Comparison of ENCODE assay signal across 9 cellular contexts in the genomic region with DNA sequence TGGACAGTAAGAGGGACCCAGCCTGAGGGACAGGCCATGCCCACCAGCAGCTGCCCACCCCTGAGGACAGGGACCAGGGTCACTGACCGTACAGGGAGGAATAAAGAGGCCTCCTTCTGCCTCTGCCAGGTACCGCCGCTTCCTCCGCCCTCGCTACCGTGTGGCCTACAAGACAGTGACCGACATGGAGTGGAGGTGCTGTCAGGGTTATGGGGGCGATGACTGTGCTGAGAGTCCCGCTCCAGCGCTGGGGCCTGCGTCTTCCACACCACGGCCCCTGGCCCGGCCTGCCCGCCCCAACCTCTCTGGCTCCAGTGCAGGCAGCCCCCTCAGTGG. TPM values are rescaled to one million over a fixed set of nuclear protein-coding genes. Genes with fewer than 3 reads are reported as not detected.
DNase-seq lines count a peak whose midpoint lies in the region; ATAC-seq and TF ChIP-seq lines count a peak whose summit lies in the region.
"Had no signal": no experiment of that assay in that cellular context is flagged by ENCODE, and none has a peak within 500 bp of the region (broad histone marks: within the 10 kb centered on the region; RNA-seq: fewer than 3 reads in every experiment).

No MANE protein-coding gene starts in this region.

- no peak overlapping the region for H2AFZ ChIP-seq in fibroblast of lung (ENCODE audit: low read length)

- H3K4me1 Mint-ChIP-seq in CD4-positive, alpha-beta memory T cell = peaks cover 17 to 42% (median 32%) of the 10 kb centered on the region in 4 donors
- H3K4me1 Mint-ChIP-seq in T-cell = peaks cover 30 to 43% (median 35%) of the 10 kb centered on the region in 3 donors

- H3K4me2 ChIP-seq in fibroblast of lung (ENCODE audit: extremely low read depth, insufficient read depth, low read length) = peak overlapping the region; percentile 99

- ATAC-seq in T-cell (replicated peaks in 1 of 4) (no peak), psoas muscle (no peak), GM18505 (IDR thresholded peaks at IDR 0.05; ENCODE audit: unreplicated experiment) (no peak)

- H3K79me2 ChIP-seq in fibroblast of lung (ENCODE audit: control insufficient read depth, insufficient read depth, low read length) = peaks cover 30% of the 10 kb centered on the region

- no peaks in the 10 kb centered on the region for H4K20me1 ChIP-seq in fibroblast of lung (ENCODE audit: control insufficient read depth, extremely low read depth, insufficient read depth, low read length)

- intact Hi-C loops in CD4-positive, alpha-beta memory T cell (cut with micrococcal nuclease) = loop anchor here (2.0 kb wide), 1 partner anchor 290 kb away; a partner anchor contains a TSS
- intact Hi-C loops in psoas muscle (cut with DNase I) = loop anchor here in 1 of 2 donors (5.0 kb wide), 1 partner anchor 43 kb away; no protein-coding TSS in a partner anchor

- no peaks in the 10 kb centered on the region for H3K9me3 ChIP-seq in CD4-positive, alpha-beta memory T cell (ENCODE audit: control insufficient read depth in 1 of 2, low read length in 2 of 2)
- H3K9me3 ChIP-seq in fibroblast of lung (ENCODE audit: control insufficient read depth, insufficient read depth, low read depth, low read length) = no peaks in the 10 kb centered on the region
- H3K9me3 ChIP-seq in psoas muscle = no peaks in the 10 kb centered on the region

- peaks cover 37% of the 10 kb centered on the region for H3K4me1 ChIP-seq in CD4-positive, alpha-beta memory T cell (ENCODE audit: insufficient read depth, low read length)
- H3K4me1 ChIP-seq in fibroblast of lung (ENCODE audit: control insufficient read depth, extremely low read depth, insufficient read depth, low read length) = peaks cover 17% of the 10 kb centered on the region
- peaks cover 19% of the 10 kb centered on the region for H3K4me1 ChIP-seq in psoas muscle

- peaks cover 0 to 2% of the 10 kb centered on the region in 2 donors for H3K27me3 Mint-ChIP-seq in CD4-positive, alpha-beta memory T cell
- H3K27me3 Mint-ChIP-seq in T-cell = no peaks in the 10 kb centered on the region

- peak overlapping the region in 1 of 8 donors; percentile 80 for H3K4me3 Mint-ChIP-seq in CD4-positive, alpha-beta memory T cell
- peak overlapping the region in 1 of 3 donors; percentile 73 for H3K4me3 Mint-ChIP-seq in T-cell

- DNase-seq in CD4-positive, alpha-beta memory T cell = no peak
- no peak for DNase-seq in T-cell
- DNase-seq in fibroblast of lung (ENCODE audit: low read depth in 2 of 2) = no peak
- peak in 1 of 2 donors; percentile 24 for DNase-seq in psoas muscle
- DNase-seq in mesenteric fat pad (ENCODE audit: low spot score) = no peak
- DNase-seq in NCI-H128 (lab: John Stamatoyannopoulos, UW; ENCODE audit: unreplicated experiment) = no peak
- DNase-seq in NCI-H1694 (lab: John Stamatoyannopoulos, UW) = no peak
- DNase-seq: cortex of kidney had no signal

- no peaks in the 10 kb centered on the region for H3K36me3 ChIP-seq in CD4-positive, alpha-beta memory T cell (ENCODE audit: insufficient read depth, low read length)
- peaks cover 18% of the 10 kb centered on the region for H3K36me3 ChIP-seq in fibroblast of lung (ENCODE audit: control insufficient read depth, insufficient read depth, low read length)
- H3K36me3 ChIP-seq in psoas muscle (ENCODE audit: insufficient read depth in 1 of 2, low read depth in 1 of 2) = no peaks in the 10 kb centered on the region

- no peak overlapping the region for H3K4me3 ChIP-seq in CD4-positive, alpha-beta memory T cell (ENCODE audit: low read length in 2 of 2)
- H3K4me3 ChIP-seq in fibroblast of lung (replicated peaks in 1 of 4; ENCODE audit: control extremely low read depth in 1 of 4, insufficient read depth in 1 of 4, low read depth in 3 of 4, low read length in 4 of 4) (peak overlapping the region; percentile 84 to 97 (median 89)), psoas muscle (peak overlapping the region; percentile 64)

- WGBS in psoas muscle, 3 donors = 58 to 75% (median 61%) methylated on average over 13 to 14 of the region's 14 CpGs

- no peaks in the 10 kb centered on the region for H3K9me3 Mint-ChIP-seq in CD4-positive, alpha-beta memory T cell
- H3K9me3 Mint-ChIP-seq in T-cell = no peaks in the 10 kb centered on the region

- POLR2A ChIA-PET in CD4-positive, alpha-beta memory T cell (lab: Charles Lee; ENCODE audit: partially characterized antibody) = interaction anchor here (0.9 to 18.9 kb wide), 6 partner anchors 9 to 131 kb away, joined by 3 to 402 read pairs (median 9); a partner anchor contains a TSS
- POLR2A ChIA-PET in T-cell (lab: Charles Lee) = no interaction called here

- peak overlapping the region; percentile 44 for H3K9ac ChIP-seq in fibroblast of lung (ENCODE audit: insufficient read depth, low read length)

- H3K27me3 ChIP-seq in CD4-positive, alpha-beta memory T cell (ENCODE audit: insufficient read depth, low read length) = no peaks in the 10 kb centered on the region
- no peaks in the 10 kb centered on the region for H3K27me3 ChIP-seq in fibroblast of lung (ENCODE audit: control insufficient read depth, insufficient read depth, low read length)
- H3K27me3 ChIP-seq in psoas muscle (ENCODE audit: insufficient read depth in 3 of 3, low read length in 2 of 3) = no peaks in the 10 kb centered on the region

- TF ChIP-seq CTCF in fibroblast of lung (conservative IDR thresholded peaks at IDR 0.05 in 1 of 2, IDR thresholded peaks at IDR 0.05 in 1 of 2; ENCODE audit: low read depth in 1 of 2, low read length in 2 of 2) (no peak), psoas muscle (IDR thresholded peaks at IDR 0.05) (no peak)

- no peak for TF ChIP-seq POLR2A in GM18505 (IDR thresholded peaks at IDR 0.05; ENCODE audit: borderline replicate concordance, extremely low read depth, insufficient read depth, insufficient read length)

- H3K27ac ChIP-seq in CD4-positive, alpha-beta memory T cell (ENCODE audit: low read depth, low read length) = peak overlapping the region; percentile 54
- H3K27ac ChIP-seq in fibroblast of lung (ENCODE audit: insufficient read depth, low read length) = peak overlapping the region; percentile 94
- no peak overlapping the region for H3K27ac ChIP-seq in psoas muscle

- no peaks in the 10 kb centered on the region for H3K36me3 Mint-ChIP-seq in CD4-positive, alpha-beta memory T cell
- no peaks in the 10 kb centered on the region for H3K36me3 Mint-ChIP-seq in T-cell

- peak overlapping the region in 5 of 7 donors; percentile 89 to 99 (median 98) for H3K27ac Mint-ChIP-seq in CD4-positive, alpha-beta memory T cell
- peak overlapping the region; percentile 99 to 100 for H3K27ac Mint-ChIP-seq in T-cell

- CTCF ChIA-PET in CD4-positive, alpha-beta memory T cell (lab: Charles Lee; ENCODE audit: partially characterized antibody) = interaction anchor here (1.0 to 8.4 kb wide), 3 partner anchors 8 to 118 kb away, joined by 4 to 46 read pairs (median 5); a partner anchor contains a TSS
- CTCF ChIA-PET in T-cell (lab: Charles Lee) = interaction anchor here (0.6 to 1.6 kb wide), 5 partner anchors 9 to 120 kb away, joined by 3 to 9 read pairs (median 3); a partner anchor contains a TSS

RNA-seq across cellular contexts. Expression of a gene that starts 2.2 kb away (rescaled TPM):
- under 1 TPM; 0.33 to 0.81 TPM for total RNA-seq in CD4-positive, alpha-beta memory T cell
- polyA plus RNA-seq in CD4-positive, alpha-beta memory T cell = under 1 TPM; 0.35 to 0.67 TPM
- 1 to 10 TPM in 1 of 5 donors, under 1 TPM in 4; 0.28 to 1.1 (median 0.85) TPM for total RNA-seq in T-cell
- 187 and 251 TPM in 2 replicates for total RNA-seq in fibroblast of lung
- polyA plus RNA-seq in fibroblast of lung = 44.3 and 46.8 TPM in 2 replicates
- polyA plus RNA-seq in fibroblast of lung (2012) = 155 and 172 TPM in 2 replicates
- 48.2 and 58.1 TPM in 2 replicates for polyA minus RNA-seq in fibroblast of lung (ENCODE audit: low replicate concordance)
- 10 to 100 TPM in 1 of 4 donors, 1 to 10 TPM in 3; 6.1 to 14.3 (median 7.9) TPM for total RNA-seq in psoas muscle
- 1 to 10 TPM; 4.9 to 7.3 (median 4.9) TPM for polyA plus RNA-seq in psoas muscle
- total RNA-seq in mesenteric fat pad = 77.4 TPM

RNA-seq across cellular contexts. Expression of a gene that starts 6.0 kb away (rescaled TPM):
- total RNA-seq in CD4-positive, alpha-beta memory T cell = 1 to 10 TPM; 6.0 to 8.6 TPM
- polyA plus RNA-seq in CD4-positive, alpha-beta memory T cell = 1 to 10 TPM; 6.3 to 8.2 TPM
- total RNA-seq in T-cell = 1 to 10 TPM; 3.7 to 9.1 (median 6.7) TPM
- 1.0 and 1.3 TPM in 2 replicates for total RNA-seq in fibroblast of lung
- 0.17 and 0.54 TPM in 2 replicates for polyA plus RNA-seq in fibroblast of lung
- 0.48 and 1.3 TPM in 2 replicates for polyA plus RNA-seq in fibroblast of lung (2012)
- polyA minus RNA-seq in fibroblast of lung (ENCODE audit: low replicate concordance) = 0.59 and 4.6 TPM in 2 replicates
- total RNA-seq in psoas muscle = 1 to 10 TPM; 1.5 to 4.5 (median 2.4) TPM
- polyA plus RNA-seq in psoas muscle = 1 to 10 TPM; 1.8 to 5.8 (median 2.9) TPM
- total RNA-seq in mesenteric fat pad = 4.7 TPM

RNA-seq across cellular contexts. Expression of a gene that starts 9.1 kb away (rescaled TPM):
- 100 to 1,000 TPM; 269 to 296 TPM for total RNA-seq in CD4-positive, alpha-beta memory T cell
- 100 to 1,000 TPM; 877 to 958 TPM for polyA plus RNA-seq in CD4-positive, alpha-beta memory T cell
- total RNA-seq in T-cell (100 to 1,000 TPM; 217 to 292 (median 236) TPM), fibroblast of lung (479 and 505 TPM in 2 replicates), psoas muscle (100 to 1,000 TPM; 186 to 304 (median 236) TPM), mesenteric fat pad (275 TPM)
- polyA plus RNA-seq in fibroblast of lung (1,054 and 1,265 TPM in 2 replicates), psoas muscle (100 to 1,000 TPM; 259 to 396 (median 306) TPM)
- polyA plus RNA-seq in fibroblast of lung (2012) = 886 and 1,001 TPM in 2 replicates
- polyA minus RNA-seq in fibroblast of lung (ENCODE audit: low replicate concordance) = 283 and 364 TPM in 2 replicates

RNA-seq across cellular contexts. Expression of a gene that starts 29.1 kb away (rescaled TPM):
- total RNA-seq in CD4-positive, alpha-beta memory T cell = 10 to 100 TPM; 12.2 to 14.9 TPM
- 1 to 10 TPM; 7.4 to 9.3 TPM for polyA plus RNA-seq in CD4-positive, alpha-beta memory T cell
- total RNA-seq in T-cell (10 to 100 TPM in 3 of 5 donors, 1 to 10 TPM in 2; 9.5 to 13.3 (median 11.2) TPM), fibroblast of lung (19.8 TPM in 2 replicates), psoas muscle (1 to 10 TPM; 5.5 to 8.6 (median 7.6) TPM), mesenteric fat pad (20.3 TPM)
- polyA plus RNA-seq in fibroblast of lung (20.9 and 26.1 TPM in 2 replicates), psoas muscle (1 to 10 TPM; 3.6 to 5.3 (median 5.0) TPM)
- polyA plus RNA-seq in fibroblast of lung (2012) = 19.9 and 21.6 TPM in 2 replicates
- polyA minus RNA-seq in fibroblast of lung (ENCODE audit: low replicate concordance) = 69.7 and 72.6 TPM in 2 replicates

RNA-seq across cellular contexts. Expression of a gene that starts 38.4 kb away (rescaled TPM):
- under 1 TPM in 1 of 2 experiments, not detected in 1; 0.47 TPM for total RNA-seq in CD4-positive, alpha-beta memory T cell
- polyA plus RNA-seq in CD4-positive, alpha-beta memory T cell = under 1 TPM in 1 of 2 donors, not detected in 1; 0.36 TPM
- total RNA-seq in T-cell (1 to 10 TPM in 1 of 5 donors, under 1 TPM in 3, not detected in 1; 0.21 to 1.1 (median 0.34) TPM), fibroblast of lung (2.3 and 10.0 TPM in 2 replicates), psoas muscle (10 to 100 TPM in 1 of 4 donors, 1 to 10 TPM in 3; 4.1 to 15.8 (median 6.1) TPM), mesenteric fat pad (11.0 TPM)
- polyA plus RNA-seq in fibroblast of lung (1.5 and 1.9 TPM in 2 replicates), psoas muscle (1 to 10 TPM; 2.8 to 7.9 (median 6.6) TPM)
- 2.1 and 2.6 TPM in 2 replicates for polyA plus RNA-seq in fibroblast of lung (2012)
- 1.1 TPM in 1 of 2 replicates, not detected in the other for polyA minus RNA-seq in fibroblast of lung (ENCODE audit: low replicate concordance)

Comparison
In these comparisons a context has a peak if more than half of its experiments do, and no peak if none do; other contexts are left out.
1. H3K4me3 ChIP-seq: peak in fibroblast of lung (4 of 4) and psoas muscle (single experiment); none in CD4-positive, alpha-beta memory T cell (0 of 2).